9 cellular contexts compared by ENCODE assay signal in genomic region chr3:16550305-16550675, GRCh38. TPM values are rescaled to one million over a fixed set of nuclear protein-coding genes. Genes with fewer than 3 reads are reported as not detected.
DNase-seq lines count a peak whose midpoint lies in the region; ATAC-seq and TF ChIP-seq lines count a peak whose summit lies in the region.
"Had no signal": no experiment of that assay in that cellular context is flagged by ENCODE, and none has a peak within 500 bp of the region (broad histone marks: within the 10 kb centered on the region; RNA-seq: fewer than 3 reads in every experiment).

No MANE protein-coding gene starts in this region.

- no peaks in the 10 kb centered on the region for H3K9me2 ChIP-seq in hepatocyte (replicated peaks; ENCODE audit: insufficient read depth)

- 0 out of 2 replicates have a peak overlapping the region, but pooled peaks have one; percentile 4 for H2AFZ ChIP-seq in OCI-LY3 (ENCODE audit: low read depth, low read length)
- H2AFZ ChIP-seq in hepatocyte, result peak overlapping the region; percentile 0

- intact Hi-C loops in Right ventricle myocardium superior (cut with DNase I) (loop anchor here (5.0 to 10.0 kb wide), 3 partner anchors 263 to 505 kb away; partner anchors contain the start of gene OXNAD1), right cardiac atrium (cut with DNase I) (loop anchor here (2.0 to 5.0 kb wide), 4 partner anchors 259 to 283 kb away; partner anchors contain the start of gene OXNAD1 (in 1 of the 4))

- H3K4me2 ChIP-seq in OCI-LY3 (ENCODE audit: low read length) (peak overlapping the region; percentile 57), hepatocyte (peak overlapping the region; percentile 57)

- no peak overlapping the region for H3K27ac ChIP-seq in right cardiac atrium (ENCODE audit: low read length)
- no peak overlapping the region for H3K27ac ChIP-seq in OCI-LY3 (ENCODE audit: low read length)
- H3K27ac ChIP-seq in hepatocyte, result no peak overlapping the region
- H3K27ac ChIP-seq in thoracic aorta, result no peak overlapping the region
- H3K27ac ChIP-seq in foreskin keratinocyte, result no peak overlapping the region

- H4K20me1 ChIP-seq in OCI-LY3 (ENCODE audit: insufficient read depth, low read length), result no peaks in the 10 kb centered on the region
- H4K20me1 ChIP-seq in hepatocyte (ENCODE audit: insufficient read depth, poor library complexity, severe bottlenecking), result no peaks in the 10 kb centered on the region

- peak overlapping the region; percentile 11; the same call in 1 of the 2 replicates for H3K9ac ChIP-seq in OCI-LY3 (ENCODE audit: low read length)

- H3K27me3 ChIP-seq in right cardiac atrium (ENCODE audit: control insufficient read depth, insufficient read depth), result no peaks in the 10 kb centered on the region
- 0 out of 2 replicates have a peak, but pooled peaks cover 5% of the 10 kb centered on the region for H3K27me3 ChIP-seq in OCI-LY3 (ENCODE audit: low read depth, low read length)
- H3K27me3 ChIP-seq in hepatocyte, result no peaks in the 10 kb centered on the region
- no peaks in the 10 kb centered on the region for H3K27me3 ChIP-seq in thoracic aorta (replicated peaks; ENCODE audit: insufficient read depth)
- H3K27me3 ChIP-seq in foreskin keratinocyte, result peaks cover 11% of the 10 kb centered on the region

- H3K79me2 ChIP-seq in OCI-LY3 (ENCODE audit: low read length), result no peaks in the 10 kb centered on the region
- H3K79me2 ChIP-seq in hepatocyte, result no peaks in the 10 kb centered on the region

- WGBS in right cardiac atrium, result 27% methylated on average over 4 of the region's 4 CpGs
- WGBS in hepatocyte (ENCODE audit: low lambda C conversion rate, missing lambda C conversion rate), result 30% methylated on average over 4 of the region's 4 CpGs

- no peak for TF ChIP-seq CTCF in OCI-LY3 (IDR thresholded peaks at IDR 0.05; ENCODE audit: low read depth, low read length)
- TF ChIP-seq CTCF in hepatocyte (IDR thresholded peaks at IDR 0.05; ENCODE audit: poor library complexity), result no peak
- no peak for TF ChIP-seq CTCF in thoracic aorta (IDR thresholded peaks at IDR 0.05)
- no peak for TF ChIP-seq CTCF in foreskin keratinocyte (conservative IDR thresholded peaks at IDR 0.05)

- ATAC-seq in Right ventricle myocardium superior (ENCODE audit: poor library complexity), result peak; percentile 32
- no peak for ATAC-seq in right cardiac atrium
- no peak for ATAC-seq in thoracic aorta (ENCODE audit: insufficient number of reproducible peaks, low FRiP score, low read depth)
- ATAC-seq in foreskin keratinocyte, result no peak

- H3K4me3 ChIP-seq in right cardiac atrium (ENCODE audit: low read length) (no peak overlapping the region), OCI-LY3 (ENCODE audit: low read length) (peak overlapping the region; percentile 42), hepatocyte (no peak overlapping the region), thoracic aorta (peak overlapping the region; percentile 59)

- H3K36me3 ChIP-seq in OCI-LY3 (replicated peaks; ENCODE audit: low read depth, low read length) (no peaks in the 10 kb centered on the region), hepatocyte (replicated peaks; ENCODE audit: insufficient read depth, low read depth) (no peaks in the 10 kb centered on the region), thoracic aorta (no peaks in the 10 kb centered on the region)

- no peaks in the 10 kb centered on the region for H3K4me1 ChIP-seq in right cardiac atrium (ENCODE audit: control insufficient read depth, insufficient read depth, low read length)
- H3K4me1 ChIP-seq in OCI-LY3 (ENCODE audit: low read length), result peaks cover 11% of the 10 kb centered on the region
- no peaks in the 10 kb centered on the region for H3K4me1 ChIP-seq in hepatocyte (ENCODE audit: insufficient read depth)
- peaks cover 0 to 6% of the 10 kb centered on the region in 2 donors for H3K4me1 ChIP-seq in thoracic aorta (ENCODE audit: control insufficient read depth in 1 of 2, low read depth in 2 of 2)
- peaks cover 14% of the 10 kb centered on the region for H3K4me1 ChIP-seq in foreskin keratinocyte

- DNase-seq in Right ventricle myocardium superior (no peak), right cardiac atrium (no peak), hepatocyte (ENCODE audit: low spot score) (no peak), thoracic aorta (ENCODE audit: low spot score) (no peak), SKM-1 treated with dmso at 0.1 percent for 144 hours (lab: John Stamatoyannopoulos, UW; ENCODE audit: unreplicated experiment) (no peak), foreskin keratinocyte (no peak)
- no peak for DNase-seq in activated CD8-positive, alpha-beta memory T cell treated with anti-CD3 and anti-CD28 coated beads, Interleukin-2, amount 50 U/mL, for 48 hours

- H3K9me3 ChIP-seq in right cardiac atrium (ENCODE audit: control insufficient read depth, low read length) (no peaks in the 10 kb centered on the region), OCI-LY3 (ENCODE audit: insufficient read depth, low read length) (no peaks in the 10 kb centered on the region), hepatocyte (ENCODE audit: low read depth) (no peaks in the 10 kb centered on the region), thoracic aorta (no peaks in the 10 kb centered on the region)

RNA-seq across cellular contexts. Expression of gene RFTN1, which starts 36.8 kb away (rescaled TPM):
- total RNA-seq in Right ventricle myocardium superior, result 25.8 TPM
- 10 to 100 TPM; 17.9 to 23.6 (median 20.6) TPM for total RNA-seq in right cardiac atrium
- polyA plus RNA-seq in right cardiac atrium, result 21.2 TPM
- 14.9 and 17.0 TPM in 2 replicates for total RNA-seq in hepatocyte
- 4.4 and 10.0 TPM in 2 replicates for polyA plus RNA-seq in hepatocyte
- 100 to 1,000 TPM in 1 of 2 donors, 10 to 100 TPM in 1; 69.7 to 108 TPM for total RNA-seq in thoracic aorta
- total RNA-seq in foreskin keratinocyte, result 29.3 and 33.9 TPM in 2 replicates
- 18.5 and 19.9 TPM in 2 replicates for polyA plus RNA-seq in foreskin keratinocyte

RNA-seq across cellular contexts. Expression of gene DAZL, which starts 54.9 kb away (rescaled TPM):
- total RNA-seq in Right ventricle myocardium superior, result not detected
- total RNA-seq in right cardiac atrium, result not detected
- polyA plus RNA-seq in right cardiac atrium, result not detected
- 0.33 TPM in 1 of 2 replicates, not detected in the other for total RNA-seq in hepatocyte
- not detected in 2 replicates for polyA plus RNA-seq in hepatocyte
- total RNA-seq in thoracic aorta, result not detected
- not detected in 2 replicates for total RNA-seq in foreskin keratinocyte
- polyA plus RNA-seq in foreskin keratinocyte, result not detected in 2 replicates
- total RNA-seq: esophagus mucosa had no signal

Comparison
In these comparisons a context has a peak if more than half of its experiments do, and no peak if none do; other contexts are left out.
1. H3K4me3 ChIP-seq: peak in OCI-LY3 (single experiment) and thoracic aorta (single experiment); none in right cardiac atrium (single experiment) and hepatocyte (single experiment).